1 cellular context compared by ENCODE assay signal in genomic region chr19:35315883-35316282, GRCh38.
TF ChIP-seq lines count a peak whose summit lies in the region.

No MANE protein-coding gene starts in this region.

TF ChIP-seq in IMR-90, 13 proteins besides CTCF, POLR2A, EP300 and RAD21:
- TF ChIP-seq RCOR1 (IDR thresholded peaks at IDR 0.05; ENCODE audit: insufficient replicate concordance, low read length) (no peak), USF2 (IDR thresholded peaks at IDR 0.05; ENCODE audit: low read depth, low read length) (no peak), CHD1 (IDR thresholded peaks at IDR 0.05; ENCODE audit: low read depth, low read length) (no peak)
